1 cellular context compared by ENCODE assay signal in the genomic region with DNA sequence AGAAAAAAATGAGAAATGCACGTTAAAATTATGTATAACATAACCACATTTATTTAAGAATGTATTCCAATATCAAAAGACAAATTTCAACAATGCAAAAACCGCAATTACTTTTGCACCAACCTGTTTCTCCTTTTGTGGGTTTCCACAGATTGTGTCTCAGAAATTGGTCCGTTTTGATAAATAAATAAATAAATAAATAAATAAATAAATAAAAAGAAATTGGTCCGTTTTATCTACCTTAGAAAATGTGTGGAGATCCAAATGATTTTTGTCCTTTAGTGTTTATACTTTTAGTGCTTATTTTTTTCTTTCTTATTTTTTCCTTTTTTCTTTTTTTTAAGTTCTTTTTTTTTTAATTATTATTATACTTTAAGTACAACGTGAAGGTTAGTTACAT.
TF ChIP-seq lines count a peak whose summit lies in the region.

No MANE protein-coding gene starts in this region.

TF ChIP-seq in HEK293, 187 proteins besides CTCF, POLR2A, EP300 and RAD21 (continued from another document):
- TF ChIP-seq ZNF777 (tag by site-specific recombination; IDR thresholded peaks at IDR 0.05; ENCODE audit: borderline replicate concordance) (no peak), ZNF555 (tag by site-specific recombination; conservative IDR thresholded peaks at IDR 0.05) (peak; percentile 43), ZNF394 (tag by site-specific recombination; IDR thresholded peaks at IDR 0.05; ENCODE audit: borderline replicate concordance) (peak; percentile 69; the same call in 1 of the 2 replicates), ZNF114 (tag by site-specific recombination; IDR thresholded peaks at IDR 0.05) (no peak), ZNF140 (tag by site-specific recombination; IDR thresholded peaks at IDR 0.05) (0 out of 2 replicates have a peak, but pooled peaks have one; percentile 15), ZNF302 (tag by site-specific recombination; IDR thresholded peaks at IDR 0.05; ENCODE audit: low read depth) (no peak)
